In genomic region chr2:97716695-97717617, GRCh38 we compare ENCODE assay signal across 17 cellular contexts. TPM values are rescaled to one million over a fixed set of nuclear protein-coding genes. Genes with fewer than 3 reads are reported as not detected.
DNase-seq lines count a peak whose midpoint lies in the region; ATAC-seq, FAIRE-seq and TF ChIP-seq lines count a peak whose summit lies in the region.
"Had no signal": no experiment of that assay in that cellular context is flagged by ENCODE, and none has a peak within 500 bp of the region (broad histone marks: within the 10 kb centered on the region; RNA-seq: fewer than 3 reads in every experiment).

No MANE protein-coding gene starts in this region.

- no peaks in the 10 kb centered on the region for H3K27me3 Mint-ChIP-seq in activated CD4-positive, alpha-beta T cell treated with anti-CD3 and anti-CD28 coated beads for 36 hours
- H3K27me3 Mint-ChIP-seq in activated CD8-positive, alpha-beta T cell treated with anti-CD3 and anti-CD28 coated beads, Interleukin-2, amount 10 ng/mL, durations not matched to agents 7 days and 5 days (ENCODE audit: low read depth): no peaks in the 10 kb centered on the region

- DNase-seq in activated CD4-positive, alpha-beta T cell treated with anti-CD3 and anti-CD28 coated beads for 36 hours: peak; percentile 3
- no peak for DNase-seq in activated CD4-positive, alpha-beta T cell treated with anti-CD3 and anti-CD28 coated beads, Interleukin-2, amount 50 U/mL, for 4 hours
- peak; percentile 37 for DNase-seq in activated CD8-positive, alpha-beta T cell treated with anti-CD3 and anti-CD28 coated beads, Interleukin-2, amount 10 ng/mL, durations not matched to agents 7 days and 5 days
- DNase-seq in HepG2 (ENCODE audit: low spot score) (no peak), SW480 (ENCODE audit: low spot score) (no peak)
- DNase-seq in stimulated activated effector memory CD8-positive, alpha-beta T cell treated with anti-CD3 and anti-CD28 coated beads, Interleukin-12 subunit alpha, Interleukin-12 subunit beta, amount 100 ng/mL, for 72 hours (ENCODE audit: low spot score in 2 of 2): no peak
- DNase-seq in NK-92 treated with Interleukin-12 subunit alpha and Interleukin-12 subunit beta, amount 100 ng/mL, for 24 hours (lab: John Stamatoyannopoulos, UW): no peak
- DNase-seq: 8988T; effector CD8-positive, alpha-beta T cell; GOT3; Karpas-422; NCI-H146 had no signal

- H3K79me2 ChIP-seq in HepG2 (ENCODE audit: insufficient read depth, low read length): no peaks in the 10 kb centered on the region

- CTCF ChIA-PET in activated CD4-positive, alpha-beta T cell treated with anti-CD3 and anti-CD28 coated beads for 36 hours (lab: Charles Lee): interaction anchor here (0.5 to 3.7 kb wide), 7 partner anchors 8 to 1438 kb away, joined by 3 to 26 read pairs (median 3); partner anchors contain the start of genes COX5B, LIPT1 and TSGA10
- CTCF ChIA-PET in activated CD8-positive, alpha-beta T cell treated with anti-CD3 and anti-CD28 coated beads, Interleukin-2, amount 10 ng/mL, durations not matched to agents 7 days and 5 days (lab: Charles Lee): interaction anchor here (1.8 to 15.9 kb wide), 5 partner anchors 8 to 52 kb away, joined by 11 to 265 read pairs (median 14); partner anchors contain the start of gene ACTR1B
- CTCF ChIA-PET in HepG2 (lab: Yijun Ruan, JAX; ENCODE audit: low intra/inter-chr PET ratio, low total read pairs): no interaction called here

- H3K36me3 ChIP-seq in HepG2 (replicated peaks in 1 of 2; ENCODE audit: control insufficient read depth in 1 of 2, insufficient read depth in 2 of 2, low read length in 2 of 2): no peaks in the 10 kb centered on the region
- H3K36me3 ChIP-seq: right atrium auricular region had no signal

- POLR2A ChIA-PET in activated CD4-positive, alpha-beta T cell treated with anti-CD3 and anti-CD28 coated beads for 36 hours (lab: Charles Lee): interaction anchor here (0.5 to 1.8 kb wide), 2 partner anchors 11 to 360 kb away, joined by 3 to 6 read pairs; no protein-coding TSS in a partner anchor
- POLR2A ChIA-PET in activated CD8-positive, alpha-beta T cell treated with anti-CD3 and anti-CD28 coated beads, Interleukin-2, amount 10 ng/mL, durations not matched to agents 7 days and 5 days (lab: Charles Lee): interaction anchor here (1.1 to 2.7 kb wide), 4 partner anchors 8 to 55 kb away, joined by 3 to 19 read pairs (median 8); no protein-coding TSS in a partner anchor
- POLR2A ChIA-PET in HepG2 (lab: Yijun Ruan, JAX): no interaction called here

- no peak for TF ChIP-seq EP300 in HepG2 (IDR thresholded peaks at IDR 0.05; ENCODE audit: low read depth in 2 of 2, low read length in 2 of 2)
- TF ChIP-seq EP300 in HepG2 (CRISPR knock-in tag; IDR thresholded peaks at IDR 0.05; ENCODE audit: borderline replicate concordance): no peak

- peak overlapping the region; percentile 71 for H3K4me3 Mint-ChIP-seq in activated CD4-positive, alpha-beta T cell treated with anti-CD3 and anti-CD28 coated beads for 36 hours
- peak overlapping the region; percentile 93 for H3K4me3 Mint-ChIP-seq in activated CD8-positive, alpha-beta T cell treated with anti-CD3 and anti-CD28 coated beads, Interleukin-2, amount 10 ng/mL, durations not matched to agents 7 days and 5 days
- H3K4me3 Mint-ChIP-seq in stimulated activated effector memory CD8-positive, alpha-beta T cell treated with anti-CD3 and anti-CD28 coated beads, Interleukin-12 subunit alpha, Interleukin-12 subunit beta, amount 100 ng/mL, for 72 hours: peak overlapping the region; percentile 93
- H3K4me3 Mint-ChIP-seq: brain had no signal

- no peak overlapping the region for H3K9ac ChIP-seq in HepG2 (ENCODE audit: insufficient read depth, low read depth, low read length)

- no peak overlapping the region for H3K4me2 ChIP-seq in HepG2 (ENCODE audit: low read depth, low read length)

- no peaks in the 10 kb centered on the region for H3K9me3 ChIP-seq in HepG2 (ENCODE audit: low read length)
- H3K9me3 ChIP-seq: right atrium auricular region had no signal

- WGBS in HepG2 (ENCODE audit: low lambda C conversion rate): 51% methylated on average over 16 of the region's 21 CpGs

- H3K27ac Mint-ChIP-seq in activated CD4-positive, alpha-beta T cell treated with anti-CD3 and anti-CD28 coated beads for 36 hours: peak overlapping the region; percentile 95
- H3K27ac Mint-ChIP-seq in activated CD8-positive, alpha-beta T cell treated with anti-CD3 and anti-CD28 coated beads, Interleukin-2, amount 10 ng/mL, durations not matched to agents 7 days and 5 days: peak overlapping the region; percentile 98
- H3K27ac Mint-ChIP-seq in stimulated activated effector memory CD8-positive, alpha-beta T cell treated with anti-CD3 and anti-CD28 coated beads, Interleukin-12 subunit alpha, Interleukin-12 subunit beta, amount 100 ng/mL, for 72 hours: peak overlapping the region; percentile 99

- H3K4me3 ChIP-seq in HepG2 (replicated peaks in 1 of 3; ENCODE audit: insufficient read depth in 1 of 3, low read depth in 2 of 3, low read length in 3 of 3): no peak overlapping the region
- H3K4me3 ChIP-seq: right atrium auricular region had no signal

- peaks cover 14% of the 10 kb centered on the region for H3K4me1 ChIP-seq in HepG2 (ENCODE audit: insufficient read depth, low read length)
- H3K4me1 ChIP-seq: right atrium auricular region had no signal

- no peak overlapping the region for H3K27ac ChIP-seq in HepG2 (ENCODE audit: extremely low read length, insufficient read depth, low read length)
- H3K27ac ChIP-seq: right atrium auricular region had no signal

- ATAC-seq in activated CD4-positive, alpha-beta T cell treated with anti-CD3 and anti-CD28 coated beads for 36 hours: no peak
- no peak for ATAC-seq in activated CD8-positive, alpha-beta T cell treated with anti-CD3 and anti-CD28 coated beads, Interleukin-2, amount 10 ng/mL, durations not matched to agents 7 days and 5 days
- ATAC-seq in HepG2: no peak
- no peak for ATAC-seq in stimulated activated effector memory CD8-positive, alpha-beta T cell treated with anti-CD3 and anti-CD28 coated beads, Interleukin-12 subunit alpha, Interleukin-12 subunit beta, amount 100 ng/mL, for 72 hours
- ATAC-seq in GM18517 (IDR thresholded peaks at IDR 0.05; ENCODE audit: unreplicated experiment): no peak

- H2AFZ ChIP-seq in HepG2 (ENCODE audit: low read length): no peak overlapping the region

- in situ Hi-C loops in HepG2 (cut with HindIII; ENCODE audit: extremely low pct_ligation_motif_present, low pct_unique_long_range_greater_than_20kb): no loop called here

- H3K9me3 Mint-ChIP-seq in activated CD4-positive, alpha-beta T cell treated with anti-CD3 and anti-CD28 coated beads for 36 hours (ENCODE audit: low read depth): no peaks in the 10 kb centered on the region
- H3K9me3 Mint-ChIP-seq in activated CD8-positive, alpha-beta T cell treated with anti-CD3 and anti-CD28 coated beads, Interleukin-2, amount 10 ng/mL, durations not matched to agents 7 days and 5 days (ENCODE audit: insufficient read depth): no peaks in the 10 kb centered on the region
- H3K9me3 Mint-ChIP-seq in stimulated activated effector memory CD8-positive, alpha-beta T cell treated with anti-CD3 and anti-CD28 coated beads, Interleukin-12 subunit alpha, Interleukin-12 subunit beta, amount 100 ng/mL, for 72 hours: no peaks in the 10 kb centered on the region
- H3K9me3 Mint-ChIP-seq: brain had no signal

- peaks cover 72% of the 10 kb centered on the region for H3K4me1 Mint-ChIP-seq in activated CD4-positive, alpha-beta T cell treated with anti-CD3 and anti-CD28 coated beads for 36 hours
- peaks cover 76% of the 10 kb centered on the region for H3K4me1 Mint-ChIP-seq in activated CD8-positive, alpha-beta T cell treated with anti-CD3 and anti-CD28 coated beads, Interleukin-2, amount 10 ng/mL, durations not matched to agents 7 days and 5 days (ENCODE audit: low read depth)
- H3K4me1 Mint-ChIP-seq in stimulated activated effector memory CD8-positive, alpha-beta T cell treated with anti-CD3 and anti-CD28 coated beads, Interleukin-12 subunit alpha, Interleukin-12 subunit beta, amount 100 ng/mL, for 72 hours: peaks cover 91% of the 10 kb centered on the region

- no peak for FAIRE-seq in HepG2 (lab: Jason Lieb, UNC)
- FAIRE-seq: frontal cortex, TTC549 had no signal

- no peaks in the 10 kb centered on the region for H4K20me1 ChIP-seq in HepG2 (ENCODE audit: insufficient read depth, low read length)

- BruUV-seq in HepG2 (replicated peaks; lab: Mats Ljungman, UMichigan): no TSS peak

- H3K36me3 Mint-ChIP-seq in activated CD4-positive, alpha-beta T cell treated with anti-CD3 and anti-CD28 coated beads for 36 hours (ENCODE audit: low read depth): peaks cover 60% of the 10 kb centered on the region
- peaks cover 73% of the 10 kb centered on the region for H3K36me3 Mint-ChIP-seq in activated CD8-positive, alpha-beta T cell treated with anti-CD3 and anti-CD28 coated beads, Interleukin-2, amount 10 ng/mL, durations not matched to agents 7 days and 5 days (ENCODE audit: low read depth)
- H3K36me3 Mint-ChIP-seq in stimulated activated effector memory CD8-positive, alpha-beta T cell treated with anti-CD3 and anti-CD28 coated beads, Interleukin-12 subunit alpha, Interleukin-12 subunit beta, amount 100 ng/mL, for 72 hours: peaks cover 87% of the 10 kb centered on the region
- H3K36me3 Mint-ChIP-seq: brain had no signal

- TF ChIP-seq RAD21 in HepG2 (CRISPR knock-in tag; IDR thresholded peaks at IDR 0.05): no peak

- H3K27me3 ChIP-seq in HepG2 (ENCODE audit: control insufficient read depth in 1 of 2, insufficient read depth in 2 of 2, low read length in 2 of 2): peaks cover 0 to 17% of the 10 kb centered on the region in 2 experiments; a peak in 3 of 5 replicates
- H3K27me3 ChIP-seq: right atrium auricular region had no signal

- TF ChIP-seq CTCF in HepG2 (CRISPR knock-in tag; IDR thresholded peaks at IDR 0.05): no peak

- intact Hi-C loops in activated CD4-positive, alpha-beta T cell treated with anti-CD3 and anti-CD28 coated beads for 36 hours (cut with DNase I, micrococcal nuclease): loop anchor here (10.0 kb wide), 2 partner anchors 668 to 1618 kb away; partner anchors contain the start of genes EIF5B (in 1 of the 2) and TXNDC9 (in 1 of the 2)
- intact Hi-C loops in HepG2 (cut with micrococcal nuclease; ENCODE audit: unreplicated experiment): loop anchor here (10.0 kb wide), 1 partner anchor 548 kb away; no protein-coding TSS in a partner anchor

- no peak for TF ChIP-seq POLR2A in HepG2 (IDR thresholded peaks at IDR 0.05; ENCODE audit: insufficient read depth in 1 of 2, low read depth in 2 of 2, low read length in 2 of 2)

RNA-seq across cellular contexts. Expression of gene ZAP70, which starts 3.6 kb away (rescaled TPM):
- 100 to 1,000 TPM; 153 to 156 TPM for total RNA-seq in activated CD4-positive, alpha-beta T cell treated with anti-CD3 and anti-CD28 coated beads for 36 hours
- total RNA-seq in activated CD8-positive, alpha-beta T cell treated with anti-CD3 and anti-CD28 coated beads, Interleukin-2, amount 10 ng/mL, durations not matched to agents 7 days and 5 days: 100 to 1,000 TPM; 268 to 297 TPM
- 0.18 and 0.51 TPM in 2 replicates for total RNA-seq in HepG2 (2016; rRNA removed; fragmentation: Illumina TruSeq; extraction: Trizol)
- total RNA-seq in HepG2 (2016; cell fraction: cytosol; rRNA removed; fragmentation: Illumina TruSeq; extraction: Trizol; ENCODE audit: low read depth): not detected in 2 replicates
- 0.24 and 0.43 TPM in 2 replicates for total RNA-seq in HepG2 (2016; cell fraction: insoluble cytoplasmic fraction; rRNA removed; fragmentation: Illumina TruSeq; extraction: Trizol)
- total RNA-seq in HepG2 (2016; cell fraction: membrane; rRNA removed; fragmentation: Illumina TruSeq; extraction: Trizol): not detected in 2 replicates
- total RNA-seq in HepG2 (2016; cell fraction: nucleus; rRNA removed; fragmentation: Illumina TruSeq; extraction: Trizol): 0.28 and 0.31 TPM in 2 replicates
- 4.0 and 7.1 TPM in 2 replicates for polyA plus RNA-seq in HepG2 (2011; rRNA removed)
- polyA plus RNA-seq in HepG2 (2011; cell fraction: cytosol; rRNA removed): 2.5 and 3.2 TPM in 2 replicates
- polyA plus RNA-seq in HepG2 (2011; cell fraction: nucleus; rRNA removed): 64.9 and 67.7 TPM in 2 replicates
- polyA plus RNA-seq in HepG2 (2012): 2.2 and 3.6 TPM in 2 replicates
- not detected in 2 replicates for polyA plus RNA-seq in HepG2 (2016; cell fraction: cytosol; fragmentation: Illumina TruSeq; extraction: Trizol; ENCODE audit: low read depth)
- polyA plus RNA-seq in HepG2 (2016; cell fraction: insoluble cytoplasmic fraction; fragmentation: Illumina TruSeq; extraction: Trizol; ENCODE audit: low read depth): 0.27 and 0.57 TPM in 2 replicates
- not detected in 2 replicates for polyA plus RNA-seq in HepG2 (2016; cell fraction: membrane; fragmentation: Illumina TruSeq; extraction: Trizol; ENCODE audit: low read depth)
- polyA plus RNA-seq in HepG2 (2016; cell fraction: nucleus; fragmentation: Illumina TruSeq; extraction: Trizol; ENCODE audit: insufficient read depth, low read depth): 1.00 and 1.1 TPM in 2 replicates
- polyA minus RNA-seq in HepG2 (2011; rRNA and poly(A)+ RNA removed; ENCODE audit: low replicate concordance): 5.3 TPM in 1 of 2 replicates, not detected in the other
- polyA minus RNA-seq in HepG2 (2011; cell fraction: cytosol; rRNA and poly(A)+ RNA removed): 1.5 and 1.6 TPM in 2 replicates
- 5.0 and 5.6 TPM in 2 replicates for polyA minus RNA-seq in HepG2 (2011; cell fraction: nucleus; rRNA and poly(A)+ RNA removed)

RNA-seq across cellular contexts. Expression of gene C2orf92, which starts 47.4 kb away (rescaled TPM):
- 1 to 10 TPM; 7.4 to 8.9 TPM for total RNA-seq in activated CD4-positive, alpha-beta T cell treated with anti-CD3 and anti-CD28 coated beads for 36 hours
- 1 to 10 TPM; 4.0 to 5.5 TPM for total RNA-seq in activated CD8-positive, alpha-beta T cell treated with anti-CD3 and anti-CD28 coated beads, Interleukin-2, amount 10 ng/mL, durations not matched to agents 7 days and 5 days
- total RNA-seq in HepG2 (2016; rRNA removed; fragmentation: Illumina TruSeq; extraction: Trizol): 1.5 and 4.9 TPM in 2 replicates
- total RNA-seq in HepG2 (2016; cell fraction: cytosol; rRNA removed; fragmentation: Illumina TruSeq; extraction: Trizol; ENCODE audit: low read depth): 1.7 and 3.6 TPM in 2 replicates
- 1.2 and 6.7 TPM in 2 replicates for total RNA-seq in HepG2 (2016; cell fraction: insoluble cytoplasmic fraction; rRNA removed; fragmentation: Illumina TruSeq; extraction: Trizol)
- total RNA-seq in HepG2 (2016; cell fraction: membrane; rRNA removed; fragmentation: Illumina TruSeq; extraction: Trizol): 2.5 and 2.8 TPM in 2 replicates
- 9.5 and 13.0 TPM in 2 replicates for total RNA-seq in HepG2 (2016; cell fraction: nucleus; rRNA removed; fragmentation: Illumina TruSeq; extraction: Trizol)
- polyA plus RNA-seq in HepG2 (2011; rRNA removed): 5.0 and 9.4 TPM in 2 replicates
- polyA plus RNA-seq in HepG2 (2011; cell fraction: cytosol; rRNA removed): 0.79 and 0.97 TPM in 2 replicates
- polyA plus RNA-seq in HepG2 (2011; cell fraction: nucleus; rRNA removed): 23.3 and 26.6 TPM in 2 replicates
- 4.1 TPM in 2 replicates for polyA plus RNA-seq in HepG2 (2012)
- polyA plus RNA-seq in HepG2 (2016; cell fraction: cytosol; fragmentation: Illumina TruSeq; extraction: Trizol; ENCODE audit: low read depth): 1.4 and 1.6 TPM in 2 replicates
- polyA plus RNA-seq in HepG2 (2016; cell fraction: insoluble cytoplasmic fraction; fragmentation: Illumina TruSeq; extraction: Trizol; ENCODE audit: low read depth): 0.93 and 1.3 TPM in 2 replicates
- polyA plus RNA-seq in HepG2 (2016; cell fraction: membrane; fragmentation: Illumina TruSeq; extraction: Trizol; ENCODE audit: low read depth): 1.4 and 2.0 TPM in 2 replicates
- 22.0 and 25.3 TPM in 2 replicates for polyA plus RNA-seq in HepG2 (2016; cell fraction: nucleus; fragmentation: Illumina TruSeq; extraction: Trizol; ENCODE audit: insufficient read depth, low read depth)
- polyA minus RNA-seq in HepG2 (2011; rRNA and poly(A)+ RNA removed; ENCODE audit: low replicate concordance): 3.2 and 12.3 TPM in 2 replicates
- 0.62 and 0.89 TPM in 2 replicates for polyA minus RNA-seq in HepG2 (2011; cell fraction: cytosol; rRNA and poly(A)+ RNA removed)
- polyA minus RNA-seq in HepG2 (2011; cell fraction: nucleus; rRNA and poly(A)+ RNA removed): 23.7 and 26.4 TPM in 2 replicates

RNA-seq across cellular contexts. Expression of gene ACTR1B, which starts 53.1 kb away (rescaled TPM):
- 100 to 1,000 TPM in 1 of 2 experiments, 10 to 100 TPM in 1; 92.0 to 124 TPM for total RNA-seq in activated CD4-positive, alpha-beta T cell treated with anti-CD3 and anti-CD28 coated beads for 36 hours
- total RNA-seq in activated CD8-positive, alpha-beta T cell treated with anti-CD3 and anti-CD28 coated beads, Interleukin-2, amount 10 ng/mL, durations not matched to agents 7 days and 5 days: 10 to 100 TPM; 73.2 to 74.3 TPM
- 59.9 and 76.7 TPM in 2 replicates for total RNA-seq in HepG2 (2016; rRNA removed; fragmentation: Illumina TruSeq; extraction: Trizol)
- 70.2 and 78.4 TPM in 2 replicates for total RNA-seq in HepG2 (2016; cell fraction: cytosol; rRNA removed; fragmentation: Illumina TruSeq; extraction: Trizol; ENCODE audit: low read depth)
- total RNA-seq in HepG2 (2016; cell fraction: insoluble cytoplasmic fraction; rRNA removed; fragmentation: Illumina TruSeq; extraction: Trizol): 55.1 and 78.5 TPM in 2 replicates
- 130 and 146 TPM in 2 replicates for total RNA-seq in HepG2 (2016; cell fraction: membrane; rRNA removed; fragmentation: Illumina TruSeq; extraction: Trizol)
- total RNA-seq in HepG2 (2016; cell fraction: nucleus; rRNA removed; fragmentation: Illumina TruSeq; extraction: Trizol): 55.2 and 70.0 TPM in 2 replicates
- polyA plus RNA-seq in HepG2 (2011; rRNA removed): 61.7 and 77.6 TPM in 2 replicates
- polyA plus RNA-seq in HepG2 (2011; cell fraction: cytosol; rRNA removed): 55.9 and 77.2 TPM in 2 replicates
- 251 and 257 TPM in 2 replicates for polyA plus RNA-seq in HepG2 (2011; cell fraction: nucleus; rRNA removed)
- polyA plus RNA-seq in HepG2 (2012): 53.7 and 58.6 TPM in 2 replicates
- polyA plus RNA-seq in HepG2 (2016; cell fraction: cytosol; fragmentation: Illumina TruSeq; extraction: Trizol; ENCODE audit: low read depth): 74.0 and 88.4 TPM in 2 replicates
- polyA plus RNA-seq in HepG2 (2016; cell fraction: insoluble cytoplasmic fraction; fragmentation: Illumina TruSeq; extraction: Trizol; ENCODE audit: low read depth): 55.8 and 66.7 TPM in 2 replicates
- 105 and 114 TPM in 2 replicates for polyA plus RNA-seq in HepG2 (2016; cell fraction: membrane; fragmentation: Illumina TruSeq; extraction: Trizol; ENCODE audit: low read depth)
- 103 and 116 TPM in 2 replicates for polyA plus RNA-seq in HepG2 (2016; cell fraction: nucleus; fragmentation: Illumina TruSeq; extraction: Trizol; ENCODE audit: insufficient read depth, low read depth)
- polyA minus RNA-seq in HepG2 (2011; rRNA and poly(A)+ RNA removed; ENCODE audit: low replicate concordance): 87.1 and 132 TPM in 2 replicates
- 28.5 and 31.1 TPM in 2 replicates for polyA minus RNA-seq in HepG2 (2011; cell fraction: cytosol; rRNA and poly(A)+ RNA removed)
- 72.0 and 76.6 TPM in 2 replicates for polyA minus RNA-seq in HepG2 (2011; cell fraction: nucleus; rRNA and poly(A)+ RNA removed)

Comparison
In these comparisons a context has a peak if more than half of its experiments do, and no peak if none do; other contexts are left out.
1. DNase-seq: peak in activated CD4-positive, alpha-beta T cell treated with anti-CD3 and anti-CD28 coated beads for 36 hours (single experiment) and activated CD8-positive, alpha-beta T cell treated with anti-CD3 and anti-CD28 coated beads, Interleukin-2, amount 10 ng/mL, durations not matched to agents 7 days and 5 days (single experiment); none in activated CD4-positive, alpha-beta T cell treated with anti-CD3 and anti-CD28 coated beads, Interleukin-2, amount 50 U/mL, for 4 hours (0 of 2), HepG2 (single experiment), stimulated activated effector memory CD8-positive, alpha-beta T cell treated with anti-CD3 and anti-CD28 coated beads, Interleukin-12 subunit alpha, Interleukin-12 subunit beta, amount 100 ng/mL, for 72 hours (0 of 2), NK-92 treated with Interleukin-12 subunit alpha and Interleukin-12 subunit beta, amount 100 ng/mL, for 24 hours (single experiment) and SW480 (single experiment).
2. RNA of gene ZAP70, which starts 3.6 kb away (total RNA-seq): 268 to 297 TPM in activated CD8-positive, alpha-beta T cell treated with anti-CD3 and anti-CD28 coated beads, Interleukin-2, amount 10 ng/mL, durations not matched to agents 7 days and 5 days and 153 to 156 TPM in activated CD4-positive, alpha-beta T cell treated with anti-CD3 and anti-CD28 coated beads for 36 hours; 0.18 to 0.51 TPM in HepG2; every median in the first group is over 100 times any median in the second.
3. Peak in every context shown above with its lines, with median percentiles within 50 percentile points of each other: H3K27ac Mint-ChIP-seq and H3K4me3 Mint-ChIP-seq.